17 cellular contexts compared by ENCODE assay signal in the genomic region with DNA sequence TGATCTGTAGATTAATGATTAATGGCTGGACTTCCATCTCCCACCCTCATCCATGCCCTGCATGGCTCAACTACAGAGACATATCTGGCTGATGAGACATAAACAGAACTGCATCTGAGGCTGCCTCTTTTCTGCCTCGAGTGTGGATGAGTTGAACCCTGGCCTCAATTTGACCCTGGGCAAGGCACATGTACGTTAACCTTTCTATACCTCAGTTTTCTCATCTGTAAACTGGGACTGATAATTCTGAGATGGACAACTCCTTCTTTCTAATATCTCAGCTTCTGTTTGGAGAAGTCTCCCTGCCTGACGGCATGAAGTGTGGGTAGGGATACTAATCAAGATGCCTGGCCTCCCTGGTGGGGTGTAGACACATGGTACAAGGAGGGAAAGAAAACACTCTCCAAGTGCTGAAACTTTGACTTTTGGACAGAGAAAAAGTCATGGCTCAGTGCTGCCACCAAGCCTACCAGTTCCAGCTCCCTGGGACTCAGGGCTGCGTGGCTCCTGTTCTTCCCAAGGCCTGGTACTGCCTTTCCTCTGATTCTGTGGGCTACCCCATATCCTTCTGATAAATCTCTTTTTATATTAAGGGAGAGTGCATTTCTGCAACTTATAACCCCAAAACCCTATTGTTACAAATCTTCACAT.
A peak's percentile ranks its signal among the peaks of the same experiment; 100 is the strongest.
DNase-seq lines count a peak whose midpoint lies in the region; ATAC-seq and TF ChIP-seq lines count a peak whose summit lies in the region.
"Had no signal": no experiment of that assay in that cellular context is flagged by ENCODE, and none has a peak within 500 bp of the region (broad histone marks: within the 10 kb centered on the region; RNA-seq: fewer than 3 reads in every experiment).

No MANE protein-coding gene starts in this region.

- no peak for DNase-seq in activated naive CD8-positive, alpha-beta T cell treated with anti-CD3 and anti-CD28 coated beads, Interleukin-2, amount 10 ng/mL, durations not matched to agents 7 days and 5 days
- DNase-seq in activated naive CD8-positive, alpha-beta T cell treated with anti-CD3 and anti-CD28 coated beads, Interleukin-2, amount 50 U/mL, for 24 hours: no peak
- DNase-seq in Panc1 (ENCODE audit: low read depth, low spot score): no peak
- DNase-seq in endodermal cell: no peak
- peak; percentile 2 for DNase-seq in pons (ENCODE audit: low spot score)
- no peak for DNase-seq in HEK293T (ENCODE audit: extremely low spot score)
- no peak for DNase-seq in naive thymus-derived CD8-positive, alpha-beta T cell
- DNase-seq in activated CD8-positive, alpha-beta memory T cell treated with anti-CD3 and anti-CD28 coated beads, Interleukin-2, amount 10 ng/mL, durations not matched to agents 7 days and 5 days: no peak
- DNase-seq: ACHN; activated CD8-positive, alpha-beta memory T cell treated with anti-CD3 and anti-CD28 coated beads for 24 hours; activated effector memory CD4-positive, alpha-beta T cell treated with anti-CD3 and anti-CD28 coated beads, Interleukin-2, amount 50 U/mL, for 16 hours; naive thymus-derived CD4-positive, alpha-beta T cell; NCI-H1105 treated with DMSO at 0.1 percent for 48 hours; stimulated activated CD4-positive, alpha-beta T cell treated with anti-CD3 and anti-CD28 coated beads, Interleukin-2, amount 100 ng/mL, for 48 hours had no signal

- WGBS in endodermal cell (ENCODE audit: insufficient coverage in 1 of 2, insufficient read length in 1 of 2), 2 experiments: 71 to 96% methylated on average over 2 to 4 of the region's 4 CpGs

- in situ Hi-C loops in Panc1 (cut with HindIII; ENCODE audit: low pct_unique_long_range_greater_than_20kb, low sequenced_read_pairs): no loop called here

- H3K4me3 ChIP-seq in Panc1 (ENCODE audit: low read depth in 2 of 2, low read length in 2 of 2): no peak overlapping the region
- no peak overlapping the region for H3K4me3 ChIP-seq in endodermal cell (ENCODE audit: low read length)
- H3K4me3 ChIP-seq: ascending aorta, thoracic aorta had no signal

- H3K27me3 Mint-ChIP-seq in activated naive CD8-positive, alpha-beta T cell treated with anti-CD3 and anti-CD28 coated beads, Interleukin-2, amount 10 ng/mL, durations not matched to agents 7 days and 5 days: no peaks in the 10 kb centered on the region
- H3K27me3 Mint-ChIP-seq in activated naive CD8-positive, alpha-beta T cell treated with anti-CD3 and anti-CD28 coated beads, Interleukin-2, amount 50 U/mL, for 24 hours: peaks cover 2% of the 10 kb centered on the region
- no peaks in the 10 kb centered on the region for H3K27me3 Mint-ChIP-seq in endodermal cell (ENCODE audit: insufficient read depth)
- H3K27me3 Mint-ChIP-seq in naive thymus-derived CD8-positive, alpha-beta T cell: peaks cover 0 to 1% (median 0%) of the 10 kb centered on the region in 5 donors
- H3K27me3 Mint-ChIP-seq in activated CD8-positive, alpha-beta memory T cell treated with anti-CD3 and anti-CD28 coated beads, Interleukin-2, amount 10 ng/mL, durations not matched to agents 7 days and 5 days: no peaks in the 10 kb centered on the region

- ATAC-seq in activated naive CD8-positive, alpha-beta T cell treated with anti-CD3 and anti-CD28 coated beads, Interleukin-2, amount 10 ng/mL, durations not matched to agents 7 days and 5 days (ENCODE audit: low read depth): peak; percentile 43
- ATAC-seq in activated naive CD8-positive, alpha-beta T cell treated with anti-CD3 and anti-CD28 coated beads, Interleukin-2, amount 50 U/mL, for 24 hours: no peak
- no peak for ATAC-seq in Panc1
- no peak for ATAC-seq in naive thymus-derived CD8-positive, alpha-beta T cell
- no peak for ATAC-seq in activated CD8-positive, alpha-beta memory T cell treated with anti-CD3 and anti-CD28 coated beads, Interleukin-2, amount 10 ng/mL, durations not matched to agents 7 days and 5 days
- ATAC-seq: naive thymus-derived CD4-positive, alpha-beta T cell; sciatic nerve had no signal

- H3K4me1 Mint-ChIP-seq in activated naive CD8-positive, alpha-beta T cell treated with anti-CD3 and anti-CD28 coated beads, Interleukin-2, amount 10 ng/mL, durations not matched to agents 7 days and 5 days: peaks cover 10% of the 10 kb centered on the region
- H3K4me1 Mint-ChIP-seq in activated naive CD8-positive, alpha-beta T cell treated with anti-CD3 and anti-CD28 coated beads, Interleukin-2, amount 50 U/mL, for 24 hours: peaks cover 7% of the 10 kb centered on the region
- no peaks in the 10 kb centered on the region for H3K4me1 Mint-ChIP-seq in endodermal cell
- peaks cover 9 to 16% (median 11%) of the 10 kb centered on the region in 4 donors for H3K4me1 Mint-ChIP-seq in naive thymus-derived CD8-positive, alpha-beta T cell
- peaks cover 10% of the 10 kb centered on the region for H3K4me1 Mint-ChIP-seq in activated CD8-positive, alpha-beta memory T cell treated with anti-CD3 and anti-CD28 coated beads, Interleukin-2, amount 10 ng/mL, durations not matched to agents 7 days and 5 days

- no peaks in the 10 kb centered on the region for H3K4me1 ChIP-seq in Panc1 (ENCODE audit: control insufficient read depth, insufficient read depth, low read length)
- H3K4me1 ChIP-seq in endodermal cell (ENCODE audit: control insufficient read depth, insufficient read depth, low read length): no peaks in the 10 kb centered on the region
- H3K4me1 ChIP-seq: ascending aorta had no signal

- POLR2A ChIA-PET in activated naive CD8-positive, alpha-beta T cell treated with anti-CD3 and anti-CD28 coated beads, Interleukin-2, amount 10 ng/mL, durations not matched to agents 7 days and 5 days (lab: Charles Lee): no interaction called here
- POLR2A ChIA-PET in Panc1 (lab: Charles Lee): no interaction called here
- POLR2A ChIA-PET in HEK293T (lab: Yijun Ruan, JAX): no interaction called here
- POLR2A ChIA-PET in naive thymus-derived CD8-positive, alpha-beta T cell (lab: Charles Lee): interaction anchor here (0.6 kb wide), 2 partner anchors 14 to 431 kb away, joined by 7 read pairs; no protein-coding TSS in a partner anchor

- no peaks in the 10 kb centered on the region for H3K9me3 ChIP-seq in Panc1 (ENCODE audit: control insufficient read depth, insufficient read depth, low read depth, low read length)
- H3K9me3 ChIP-seq in endodermal cell (ENCODE audit: control insufficient read depth, low read length): peaks cover 11% of the 10 kb centered on the region
- H3K9me3 ChIP-seq: ascending aorta, thoracic aorta had no signal

- intact Hi-C loops in Panc1 (cut with micrococcal nuclease; ENCODE audit: unreplicated experiment): no loop called here

- H3K27me3 ChIP-seq in Panc1 (ENCODE audit: control insufficient read depth, insufficient read depth, low read length) (no peaks in the 10 kb centered on the region), endodermal cell (ENCODE audit: control insufficient read depth, insufficient read depth, low read length, poor library complexity, severe bottlenecking) (no peaks in the 10 kb centered on the region)
- H3K27me3 ChIP-seq: ascending aorta had no signal

- no TSS peak for BruUV-seq in Panc1 (replicated peaks; lab: Mats Ljungman, UMichigan)

- no peaks in the 10 kb centered on the region for H3K36me3 ChIP-seq in Panc1 (ENCODE audit: control insufficient read depth, insufficient read depth, low read length)
- H3K36me3 ChIP-seq in endodermal cell (ENCODE audit: control insufficient read depth, insufficient read depth, low read length): no peaks in the 10 kb centered on the region
- H3K36me3 ChIP-seq: ascending aorta, thoracic aorta had no signal

- H3K4me3 Mint-ChIP-seq in activated naive CD8-positive, alpha-beta T cell treated with anti-CD3 and anti-CD28 coated beads, Interleukin-2, amount 10 ng/mL, durations not matched to agents 7 days and 5 days: no peak overlapping the region
- no peak overlapping the region for H3K4me3 Mint-ChIP-seq in activated naive CD8-positive, alpha-beta T cell treated with anti-CD3 and anti-CD28 coated beads, Interleukin-2, amount 50 U/mL, for 24 hours
- no peak overlapping the region for H3K4me3 Mint-ChIP-seq in endodermal cell
- H3K4me3 Mint-ChIP-seq in naive thymus-derived CD8-positive, alpha-beta T cell: no peak overlapping the region
- H3K4me3 Mint-ChIP-seq in activated CD8-positive, alpha-beta memory T cell treated with anti-CD3 and anti-CD28 coated beads, Interleukin-2, amount 10 ng/mL, durations not matched to agents 7 days and 5 days: no peak overlapping the region

- peak; percentile 19; the same call in 1 of the 2 replicates for TF ChIP-seq CTCF in Panc1 (IDR thresholded peaks at IDR 0.05)
- peak; percentile 60 for TF ChIP-seq CTCF in endodermal cell (conservative IDR thresholded peaks at IDR 0.05)

- H3K9me3 Mint-ChIP-seq in activated naive CD8-positive, alpha-beta T cell treated with anti-CD3 and anti-CD28 coated beads, Interleukin-2, amount 10 ng/mL, durations not matched to agents 7 days and 5 days: peaks cover 1% of the 10 kb centered on the region
- peaks cover 2% of the 10 kb centered on the region for H3K9me3 Mint-ChIP-seq in activated naive CD8-positive, alpha-beta T cell treated with anti-CD3 and anti-CD28 coated beads, Interleukin-2, amount 50 U/mL, for 24 hours
- peaks cover 10% of the 10 kb centered on the region for H3K9me3 Mint-ChIP-seq in endodermal cell
- H3K9me3 Mint-ChIP-seq in naive thymus-derived CD8-positive, alpha-beta T cell: peaks cover 0 to 7% (median 3%) of the 10 kb centered on the region in 9 donors
- no peaks in the 10 kb centered on the region for H3K9me3 Mint-ChIP-seq in activated CD8-positive, alpha-beta memory T cell treated with anti-CD3 and anti-CD28 coated beads, Interleukin-2, amount 10 ng/mL, durations not matched to agents 7 days and 5 days (ENCODE audit: low read depth)

- peak overlapping the region; percentile 46 for H3K27ac Mint-ChIP-seq in activated naive CD8-positive, alpha-beta T cell treated with anti-CD3 and anti-CD28 coated beads, Interleukin-2, amount 10 ng/mL, durations not matched to agents 7 days and 5 days
- no peak overlapping the region for H3K27ac Mint-ChIP-seq in activated naive CD8-positive, alpha-beta T cell treated with anti-CD3 and anti-CD28 coated beads, Interleukin-2, amount 50 U/mL, for 24 hours
- H3K27ac Mint-ChIP-seq in endodermal cell: no peak overlapping the region
- no peak overlapping the region for H3K27ac Mint-ChIP-seq in naive thymus-derived CD8-positive, alpha-beta T cell
- no peak overlapping the region for H3K27ac Mint-ChIP-seq in activated CD8-positive, alpha-beta memory T cell treated with anti-CD3 and anti-CD28 coated beads, Interleukin-2, amount 10 ng/mL, durations not matched to agents 7 days and 5 days

- peaks cover 9% of the 10 kb centered on the region for H3K36me3 Mint-ChIP-seq in activated naive CD8-positive, alpha-beta T cell treated with anti-CD3 and anti-CD28 coated beads, Interleukin-2, amount 10 ng/mL, durations not matched to agents 7 days and 5 days
- H3K36me3 Mint-ChIP-seq in activated naive CD8-positive, alpha-beta T cell treated with anti-CD3 and anti-CD28 coated beads, Interleukin-2, amount 50 U/mL, for 24 hours (ENCODE audit: low read depth): no peaks in the 10 kb centered on the region
- H3K36me3 Mint-ChIP-seq in endodermal cell (ENCODE audit: low read depth): no peaks in the 10 kb centered on the region
- peaks cover 2 to 6% (median 4%) of the 10 kb centered on the region in 3 donors for H3K36me3 Mint-ChIP-seq in naive thymus-derived CD8-positive, alpha-beta T cell
- H3K36me3 Mint-ChIP-seq in activated CD8-positive, alpha-beta memory T cell treated with anti-CD3 and anti-CD28 coated beads, Interleukin-2, amount 10 ng/mL, durations not matched to agents 7 days and 5 days: peaks cover 8% of the 10 kb centered on the region

- H3K27ac ChIP-seq in Panc1 (ENCODE audit: low read length): no peak overlapping the region
- no peak overlapping the region for H3K27ac ChIP-seq in endodermal cell (ENCODE audit: low read depth, low read length)
- H3K27ac ChIP-seq: ascending aorta, thoracic aorta had no signal

- CTCF ChIA-PET in Panc1 (lab: Charles Lee): no interaction called here
- CTCF ChIA-PET in HEK293T (lab: Yijun Ruan, JAX): interaction anchor here (0.6 kb wide), 1 partner anchor 168 kb away, joined by 3 read pairs; no protein-coding TSS in a partner anchor
- CTCF ChIA-PET in activated CD8-positive, alpha-beta memory T cell treated with anti-CD3 and anti-CD28 coated beads, Interleukin-2, amount 10 ng/mL, durations not matched to agents 7 days and 5 days (lab: Charles Lee): interaction anchor here (1.2 kb wide), 1 partner anchor 18 kb away, joined by 4 read pairs; no protein-coding TSS in a partner anchor

- H3K9ac ChIP-seq in endodermal cell (ENCODE audit: extremely low read depth, low read length, poor library complexity, severe bottlenecking): no peak overlapping the region
